In the genomic region with DNA sequence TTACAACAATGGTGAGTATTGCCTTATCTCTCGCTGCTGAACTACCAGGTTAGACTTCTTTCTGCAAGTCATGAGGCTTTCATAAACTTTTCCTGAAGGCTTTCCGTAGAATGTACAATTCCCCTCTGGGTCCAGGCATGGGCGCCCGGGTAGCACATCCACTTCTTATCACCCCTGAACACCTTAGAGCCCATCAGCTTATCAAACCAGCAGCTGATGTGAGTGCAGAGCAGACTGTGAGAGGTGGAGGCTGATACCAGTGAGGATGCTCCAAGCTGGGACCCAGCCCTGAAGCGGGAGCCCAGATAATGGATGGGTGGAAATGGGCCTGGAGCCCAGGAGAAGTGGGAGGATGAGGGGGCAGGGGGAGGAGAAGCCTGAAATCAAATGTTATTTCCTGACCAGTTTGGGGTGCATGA, we compare ENCODE assay signal across 5 cellular contexts. TPM values are rescaled to one million over a fixed set of nuclear protein-coding genes. Genes with fewer than 3 reads are reported as not detected.
"Had no signal": no experiment of that assay in that cellular context is flagged by ENCODE, and none has a peak within 500 bp of the region (broad histone marks: within the 10 kb centered on the region; RNA-seq: fewer than 3 reads in every experiment).

No MANE protein-coding gene starts in this region.

RNA-seq across cellular contexts. Expression of gene RHD, which starts 7.4 kb away (rescaled TPM):
- total RNA-seq: GM23248, H4, HepG2, HFFc6, HT1080 had no signal
- polyA plus RNA-seq: HepG2 had no signal
